ENCODE assay signal across 8 cellular contexts in genomic region chr2:96816127-96816835, GRCh38. TPM values are rescaled to one million over a fixed set of nuclear protein-coding genes. Genes with fewer than 3 reads are reported as not detected.
DNase-seq lines count a peak whose midpoint lies in the region; ATAC-seq, FAIRE-seq and TF ChIP-seq lines count a peak whose summit lies in the region.

TSS of gene CNNM3 (plus strand) at chr2:96816268. CDS start at chr2:96816278, 10 bp downstream.

- no TSS peak for BruUV-seq in Calu3 (replicated peaks; lab: Mats Ljungman, UMichigan)

- peaks cover 42% of the 10 kb centered on the region for H3K4me1 ChIP-seq in effector memory CD4-positive, alpha-beta T cell (ENCODE audit: control insufficient read depth, insufficient read depth, low read length, poor library complexity, severe bottlenecking)
- peaks cover 10% of the 10 kb centered on the region for H3K4me1 ChIP-seq in mesendoderm (ENCODE audit: control insufficient read depth, low read depth, low read length)

- no peak within 1 kb of the TSS for H2BK5ac ChIP-seq in mesendoderm (ENCODE audit: low read length)

- H3K27ac ChIP-seq in effector memory CD4-positive, alpha-beta T cell (ENCODE audit: insufficient read depth, low read length, poor library complexity, severe bottlenecking) = peak within 1 kb of the TSS; percentile 72
- peak within 1 kb of the TSS; percentile 97 for H3K27ac ChIP-seq in mesendoderm (ENCODE audit: low read depth, low read length)

- H3K79me1 ChIP-seq in mesendoderm (ENCODE audit: low read length) = peaks cover 18% of the 10 kb centered on the region

- no peaks in the 10 kb centered on the region for H3K9me3 ChIP-seq in effector memory CD4-positive, alpha-beta T cell (ENCODE audit: control insufficient read depth, low read length)

- no peak within 1 kb of the TSS for H4K8ac ChIP-seq in mesendoderm (ENCODE audit: low read depth, low read length)

- H3K36me3 Mint-ChIP-seq in Calu3 (ENCODE audit: insufficient read depth, unreplicated experiment) = peaks cover 54% of the 10 kb centered on the region

- peak; percentile 84 for ATAC-seq in GM21381 (IDR thresholded peaks at IDR 0.05; ENCODE audit: unreplicated experiment)

- no peak within 1 kb of the TSS for H2AK5ac ChIP-seq in mesendoderm (ENCODE audit: low read length)

- WGBS in mesendoderm (ENCODE audit: extremely low coverage, insufficient coverage, low lambda C conversion rate) = no CpG with 5 or more reads among the region's 103 CpGs

- peak within 1 kb of the TSS; percentile 77 for H3K4me3 Mint-ChIP-seq in Calu3 (ENCODE audit: low read depth, unreplicated experiment)

- peak; percentile 94 for FAIRE-seq in HTR-8/SVneo (lab: Jason Lieb, UNC)

- H3K27me3 Mint-ChIP-seq in Calu3 (ENCODE audit: unreplicated experiment) = no peaks in the 10 kb centered on the region

- CTCF ChIA-PET in Calu3 (lab: Charles Lee) = interaction anchor here (1.0 to 1.4 kb wide), 4 partner anchors 42 to 259 kb away, joined by 4 to 5 read pairs (median 4); partner anchors contain the start of gene ANKRD39
- CTCF ChIA-PET in activated CD8-positive, alpha-beta memory T cell treated with anti-CD3 and anti-CD28 coated beads for 36 hours (lab: Charles Lee) = interaction anchor here (0.8 to 1.2 kb wide), 4 partner anchors 24 to 56 kb away, joined by 3 to 4 read pairs (median 4); partner anchors contain the start of genes ANKRD39 and CNNM4

- intact Hi-C loops in Calu3 (cut with micrococcal nuclease; ENCODE audit: unreplicated experiment) = loop anchor here (5.0 to 10.0 kb wide), 3 partner anchors 54 to 261 kb away; partner anchors contain the start of genes CNNM4 and KANSL3

- H3K4me2 ChIP-seq in mesendoderm (ENCODE audit: low read length) = peak within 1 kb of the TSS; percentile 99

- peak within 1 kb of the TSS; percentile 77 for H3K9ac ChIP-seq in mesendoderm (ENCODE audit: low read length)

- H3K4me1 Mint-ChIP-seq in Calu3 (ENCODE audit: low read depth, unreplicated experiment) = peaks cover 38% of the 10 kb centered on the region

- peaks cover 33% of the 10 kb centered on the region for H3K79me2 ChIP-seq in mesendoderm (ENCODE audit: control insufficient read depth, insufficient read depth, low read length)

- H3K56ac ChIP-seq in mesendoderm (ENCODE audit: low read length) = peak within 1 kb of the TSS; percentile 98

- no peak within 1 kb of the TSS for H4K5ac ChIP-seq in mesendoderm (ENCODE audit: low read length)

- no peak within 1 kb of the TSS for H3K4ac ChIP-seq in mesendoderm (ENCODE audit: low read depth, low read length)

- peak; percentile 65 for TF ChIP-seq CTCF in Calu3 (IDR thresholded peaks at IDR 0.05; ENCODE audit: unreplicated experiment)

- peak within 1 kb of the TSS; percentile 74 for H3K4me3 ChIP-seq in effector memory CD4-positive, alpha-beta T cell (ENCODE audit: insufficient read depth, low read depth, low read length, poor library complexity, severe bottlenecking)
- H3K4me3 ChIP-seq in mesendoderm (ENCODE audit: low read length) = peak within 1 kb of the TSS; percentile 62

- no peak within 1 kb of the TSS for H2BK15ac ChIP-seq in mesendoderm (replicated peaks; ENCODE audit: low read depth)

- no peaks in the 10 kb centered on the region for H3K27me3 ChIP-seq in effector memory CD4-positive, alpha-beta T cell (replicated peaks; ENCODE audit: control insufficient read depth, insufficient read depth, low read length, poor library complexity, severe bottlenecking)
- no peaks in the 10 kb centered on the region for H3K27me3 ChIP-seq in mesendoderm (ENCODE audit: insufficient read depth, low read length, poor library complexity)

- H3K27ac Mint-ChIP-seq in Calu3 (ENCODE audit: unreplicated experiment) = peak within 1 kb of the TSS; percentile 52

- no peak within 1 kb of the TSS for H2BK120ac ChIP-seq in mesendoderm (ENCODE audit: low read depth, low read length)

- peak within 1 kb of the TSS; percentile 51 for H3K18ac ChIP-seq in mesendoderm (ENCODE audit: low read length)

- no peaks in the 10 kb centered on the region for H3K36me3 ChIP-seq in effector memory CD4-positive, alpha-beta T cell (ENCODE audit: control insufficient read depth, insufficient read depth, low read length)
- no peaks in the 10 kb centered on the region for H3K36me3 ChIP-seq in mesendoderm (ENCODE audit: control insufficient read depth, insufficient read depth, low read length)

- DNase-seq in Calu3 (peak; percentile 98), HTR-8/SVneo (ENCODE audit: insufficient read length, low spot score) (peak; percentile 100), NOMO-1 (lab: John Stamatoyannopoulos, UW; ENCODE audit: unreplicated experiment in 2 of 2) (peak; percentile 85 to 96), mesendoderm (peak; percentile 97)
- DNase-seq in effector memory CD4-positive, alpha-beta T cell = peak; percentile 91 to 92 (median 92)
- DNase-seq in stimulated activated CD8-positive, alpha-beta memory T cell treated with anti-CD3 and anti-CD28 coated beads, Interleukin-12 subunit alpha, Interleukin-12 subunit beta, amount 100 ng/mL, for 4 hours (ENCODE audit: low read depth) = peak; percentile 95

- no peaks in the 10 kb centered on the region for H3K9me3 Mint-ChIP-seq in Calu3 (ENCODE audit: low read depth, unreplicated experiment)

- POLR2A ChIA-PET in activated CD8-positive, alpha-beta memory T cell treated with anti-CD3 and anti-CD28 coated beads for 36 hours (lab: Charles Lee) = interaction anchor here (0.5 to 1.8 kb wide), 5 partner anchors 23 to 179 kb away, joined by 3 to 8 read pairs (median 4); partner anchors contain the start of gene ANKRD39

- no peak within 1 kb of the TSS for H3K23ac ChIP-seq in mesendoderm (ENCODE audit: low read length)

RNA-seq across cellular contexts. Expression of gene CNNM3, which starts in this region (rescaled TPM):
- 22.5 and 25.1 TPM in 2 replicates for total RNA-seq in Calu3 (2022)
- 10 to 100 TPM; 28.5 to 29.0 TPM for total RNA-seq in activated CD8-positive, alpha-beta memory T cell treated with anti-CD3 and anti-CD28 coated beads for 36 hours
- 10.9 TPM for polyA plus RNA-seq in mesendoderm (2013, experiment 1 of 2)
- 10.7 TPM for polyA plus RNA-seq in mesendoderm (2013, experiment 2 of 2)

Comparison
In these comparisons a context has a peak if more than half of its experiments do, and no peak if none do; other contexts are left out.
1. Peak in every context shown above with its lines: DNase-seq, ATAC-seq, H3K4me3 ChIP-seq and H3K27ac ChIP-seq.